12 cellular contexts compared by ENCODE assay signal in genomic region chr10:87842776-87843497, GRCh38. TPM values are rescaled to one million over a fixed set of nuclear protein-coding genes. Genes with fewer than 3 reads are reported as not detected.
A peak's percentile ranks its signal among the peaks of the same experiment; 100 is the strongest.
DNase-seq lines count a peak whose midpoint lies in the region; ATAC-seq and TF ChIP-seq lines count a peak whose summit lies in the region.
"Had no signal": no experiment of that assay in that cellular context is flagged by ENCODE, and none has a peak within 500 bp of the region (broad histone marks: within the 10 kb centered on the region; RNA-seq: fewer than 3 reads in every experiment).

No MANE protein-coding gene starts in this region.

- no peak overlapping the region for H3K4me3 ChIP-seq in epithelial cell of esophagus (ENCODE audit: low read length)

- TF ChIP-seq CTCF in epithelial cell of esophagus (IDR thresholded peaks at IDR 0.05; ENCODE audit: insufficient read depth, low read depth, low read length, missing control alignments) (no peak), progenitor cell of endocrine pancreas (IDR thresholded peaks at IDR 0.05; ENCODE audit: unreplicated experiment) (no peak)

- DNase-seq in T-helper 1 cell (no peak), NCI-H226 (peak; percentile 55), epithelial cell of esophagus (ENCODE audit: low read depth) (peak; percentile 86), progenitor cell of endocrine pancreas (ENCODE audit: low spot score, unreplicated experiment) (no peak), NCI-H82 treated with DMSO at 0.1 percent for 48 hours (lab: John Stamatoyannopoulos, UW; ENCODE audit: unreplicated experiment) (no peak), NCI-H2081 (lab: John Stamatoyannopoulos, UW) (no peak)
- DNase-seq: activated effector memory CD4-positive, alpha-beta T cell treated with anti-CD3 and anti-CD28 coated beads, Interleukin-2, amount 50 U/mL, for 16 hours; glutamatergic neuron; NCI-H1694 had no signal

- H3K9me3 Mint-ChIP-seq in T-helper 1 cell treated with Interleukin-12 subunit alpha and Interleukin-12 subunit beta and Interleukin-4 antibody, amounts not matched to agents 30 μg/mL and 1 μg/mL, for 36 hours = no peaks in the 10 kb centered on the region
- no peaks in the 10 kb centered on the region for H3K9me3 Mint-ChIP-seq in progenitor cell of endocrine pancreas (ENCODE audit: low read depth)
- H3K9me3 Mint-ChIP-seq: nephron had no signal

- peaks cover 3% of the 10 kb centered on the region for H3K36me3 Mint-ChIP-seq in T-helper 1 cell treated with Interleukin-12 subunit alpha and Interleukin-12 subunit beta and Interleukin-4 antibody, amounts not matched to agents 30 μg/mL and 1 μg/mL, for 36 hours (ENCODE audit: low read depth)
- no peaks in the 10 kb centered on the region for H3K36me3 Mint-ChIP-seq in progenitor cell of endocrine pancreas (ENCODE audit: insufficient read depth)

- peak overlapping the region; percentile 38 for H3K27ac Mint-ChIP-seq in T-helper 1 cell treated with Interleukin-12 subunit alpha and Interleukin-12 subunit beta and Interleukin-4 antibody, amounts not matched to agents 30 μg/mL and 1 μg/mL, for 36 hours
- peak overlapping the region; percentile 69 for H3K27ac Mint-ChIP-seq in progenitor cell of endocrine pancreas
- H3K27ac Mint-ChIP-seq: nephron had no signal

- H3K4me3 Mint-ChIP-seq in T-helper 1 cell treated with Interleukin-12 subunit alpha and Interleukin-12 subunit beta and Interleukin-4 antibody, amounts not matched to agents 30 μg/mL and 1 μg/mL, for 36 hours = no peak overlapping the region
- H3K4me3 Mint-ChIP-seq in progenitor cell of endocrine pancreas (ENCODE audit: low read depth) = no peak overlapping the region
- H3K4me3 Mint-ChIP-seq: nephron had no signal

- H3K27me3 Mint-ChIP-seq in T-helper 1 cell treated with Interleukin-12 subunit alpha and Interleukin-12 subunit beta and Interleukin-4 antibody, amounts not matched to agents 30 μg/mL and 1 μg/mL, for 36 hours (ENCODE audit: low read depth) = no peaks in the 10 kb centered on the region
- no peaks in the 10 kb centered on the region for H3K27me3 Mint-ChIP-seq in progenitor cell of endocrine pancreas

- ATAC-seq in HG02642 (IDR thresholded peaks at IDR 0.05; ENCODE audit: poor library complexity, unreplicated experiment) = no peak

- H3K4me1 Mint-ChIP-seq in T-helper 1 cell treated with Interleukin-12 subunit alpha and Interleukin-12 subunit beta and Interleukin-4 antibody, amounts not matched to agents 30 μg/mL and 1 μg/mL, for 36 hours (ENCODE audit: low read depth) = peaks cover 15% of the 10 kb centered on the region
- peaks cover 9% of the 10 kb centered on the region for H3K4me1 Mint-ChIP-seq in progenitor cell of endocrine pancreas (ENCODE audit: low read depth)
- H3K4me1 Mint-ChIP-seq: nephron had no signal

RNA-seq across cellular contexts. Expression of gene KLLN, which starts 20.4 kb away (rescaled TPM):
- total RNA-seq in progenitor cell of endocrine pancreas = 0.53 and 0.87 TPM in 2 replicates

RNA-seq across cellular contexts. Expression of gene PTEN, which starts 20.5 kb away (rescaled TPM):
- total RNA-seq in progenitor cell of endocrine pancreas = 66.7 and 71.0 TPM in 2 replicates

RNA-seq across cellular contexts. Expression of gene ATAD1, which starts 24.9 kb away (rescaled TPM):
- 45.8 and 52.1 TPM in 2 replicates for total RNA-seq in progenitor cell of endocrine pancreas

Comparison
In these comparisons a context has a peak if more than half of its experiments do, and no peak if none do; other contexts are left out.
1. DNase-seq: peak in NCI-H226 (single experiment) and epithelial cell of esophagus (single experiment); none in T-helper 1 cell (0 of 5), progenitor cell of endocrine pancreas (single experiment), NCI-H82 treated with DMSO at 0.1 percent for 48 hours (single experiment) and NCI-H2081 (0 of 2).